Comparison of ENCODE assay signal across 1 cellular context in the genomic region with DNA sequence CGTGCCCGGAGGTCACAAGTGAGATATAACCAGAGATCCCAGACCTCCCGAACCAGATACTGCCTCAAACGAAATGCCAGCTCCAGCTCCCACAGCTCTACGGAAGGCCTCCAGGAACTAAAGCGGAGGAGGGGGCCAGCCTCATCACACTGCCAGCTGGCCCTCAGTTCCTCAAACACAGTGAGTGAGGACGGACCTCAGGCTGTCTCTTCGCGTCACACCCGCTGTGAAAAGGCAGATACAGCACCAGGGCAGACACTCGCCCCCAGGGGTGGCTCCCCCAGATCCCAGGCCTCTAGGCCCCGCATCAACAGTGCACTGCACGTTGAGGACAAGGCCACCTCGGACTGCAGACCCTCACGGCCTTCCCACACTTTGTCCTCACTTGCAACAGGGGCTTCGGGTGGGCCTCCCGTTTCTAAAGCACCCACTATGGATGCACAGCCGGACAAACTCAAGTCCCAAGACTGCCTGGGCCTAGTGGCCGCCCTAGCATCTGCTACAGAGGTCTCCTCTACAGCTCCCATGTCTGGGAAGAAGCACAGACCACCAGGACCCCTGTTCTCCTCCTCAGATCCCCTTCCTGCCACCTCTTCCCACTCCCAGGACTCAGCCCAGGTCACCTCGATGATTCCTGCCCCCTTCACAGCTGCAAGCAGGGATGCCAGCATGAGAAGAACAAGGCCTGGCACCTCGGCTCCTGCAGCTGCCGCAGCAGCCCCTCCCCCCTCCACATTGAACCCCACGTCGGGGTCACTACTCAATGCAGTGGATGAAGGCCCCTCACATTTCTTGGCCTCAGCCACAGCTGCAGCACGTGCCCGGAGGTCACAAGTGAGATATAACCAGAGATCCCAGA.
TF ChIP-seq lines count a peak whose summit lies in the region.
"Not testable (repeated sequence)": the region's sequence is repeated elsewhere in the genome, so short reads cannot be mapped to it uniquely, and the experiment has no call there.

No MANE protein-coding gene starts in this region.

TF ChIP-seq in HepG2, 621 proteins besides CTCF, POLR2A, EP300 and RAD21 (continued from another document):
- TF ChIP-seq, protein P1, sequence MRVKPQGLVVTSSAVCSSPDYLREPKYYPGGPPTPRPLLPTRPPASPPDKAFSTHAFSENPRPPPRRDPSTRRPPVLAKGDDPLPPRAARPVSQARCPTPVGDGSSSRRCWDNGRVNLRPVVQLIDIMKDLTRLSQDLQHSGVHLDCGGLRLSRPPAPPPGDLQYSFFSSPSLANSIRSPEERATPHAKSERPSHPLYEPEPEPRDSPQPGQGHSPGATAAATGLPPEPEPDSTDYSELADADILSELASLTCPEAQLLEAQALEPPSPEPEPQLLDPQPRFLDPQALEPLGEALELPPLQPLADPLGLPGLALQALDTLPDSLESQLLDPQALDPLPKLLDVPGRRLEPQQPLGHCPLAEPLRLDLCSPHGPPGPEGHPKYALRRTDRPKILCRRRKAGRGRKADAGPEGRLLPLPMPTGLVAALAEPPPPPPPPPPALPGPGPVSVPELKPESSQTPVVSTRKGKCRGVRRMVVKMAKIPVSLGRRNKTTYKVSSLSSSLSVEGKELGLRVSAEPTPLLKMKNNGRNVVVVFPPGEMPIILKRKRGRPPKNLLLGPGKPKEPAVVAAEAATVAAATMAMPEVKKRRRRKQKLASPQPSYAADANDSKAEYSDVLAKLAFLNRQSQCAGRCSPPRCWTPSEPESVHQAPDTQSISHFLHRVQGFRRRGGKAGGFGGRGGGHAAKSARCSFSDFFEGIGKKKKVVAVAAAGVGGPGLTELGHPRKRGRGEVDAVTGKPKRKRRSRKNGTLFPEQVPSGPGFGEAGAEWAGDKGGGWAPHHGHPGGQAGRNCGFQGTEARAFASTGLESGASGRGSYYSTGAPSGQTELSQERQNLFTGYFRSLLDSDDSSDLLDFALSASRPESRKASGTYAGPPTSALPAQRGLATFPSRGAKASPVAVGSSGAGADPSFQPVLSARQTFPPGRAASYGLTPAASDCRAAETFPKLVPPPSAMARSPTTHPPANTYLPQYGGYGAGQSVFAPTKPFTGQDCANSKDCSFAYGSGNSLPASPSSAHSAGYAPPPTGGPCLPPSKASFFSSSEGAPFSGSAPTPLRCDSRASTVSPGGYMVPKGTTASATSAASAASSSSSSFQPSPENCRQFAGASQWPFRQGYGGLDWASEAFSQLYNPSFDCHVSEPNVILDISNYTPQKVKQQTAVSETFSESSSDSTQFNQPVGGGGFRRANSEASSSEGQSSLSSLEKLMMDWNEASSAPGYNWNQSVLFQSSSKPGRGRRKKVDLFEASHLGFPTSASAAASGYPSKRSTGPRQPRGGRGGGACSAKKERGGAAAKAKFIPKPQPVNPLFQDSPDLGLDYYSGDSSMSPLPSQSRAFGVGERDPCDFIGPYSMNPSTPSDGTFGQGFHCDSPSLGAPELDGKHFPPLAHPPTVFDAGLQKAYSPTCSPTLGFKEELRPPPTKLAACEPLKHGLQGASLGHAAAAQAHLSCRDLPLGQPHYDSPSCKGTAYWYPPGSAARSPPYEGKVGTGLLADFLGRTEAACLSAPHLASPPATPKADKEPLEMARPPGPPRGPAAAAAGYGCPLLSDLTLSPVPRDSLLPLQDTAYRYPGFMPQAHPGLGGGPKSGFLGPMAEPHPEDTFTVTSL (CRISPR knock-in tag; IDR thresholded peaks at IDR 0.05; ENCODE audit: borderline replicate concordance) = 0 out of 2 replicates have a peak, but pooled peaks have one; percentile 23
- TF ChIP-seq BORCS8-MEF2B (CRISPR knock-in tag; IDR thresholded peaks at IDR 0.05) (peak; percentile 54; the same call in 1 of the 2 replicates), ATM (IDR thresholded peaks at IDR 0.05; ENCODE audit: borderline replicate concordance) (peak; percentile 68; the same call in 1 of the 2 replicates), RELA (CRISPR knock-in tag; IDR thresholded peaks at IDR 0.05) (0 out of 2 replicates have a peak, but pooled peaks have one; percentile 59), AKAP8 (CRISPR knock-in tag; IDR thresholded peaks at IDR 0.05) (peak; percentile 55; the same call in 1 of the 2 replicates), HOXA3 (CRISPR knock-in tag; IDR thresholded peaks at IDR 0.05) (peak; percentile 4; the same call in 1 of the 2 replicates), RAD51 (IDR thresholded peaks at IDR 0.05; ENCODE audit: borderline replicate concordance) (0 out of 2 replicates have a peak, but pooled peaks have one; percentile 5), RXRA (CRISPR knock-in tag; IDR thresholded peaks at IDR 0.05) (peak; percentile 41; the same call in 1 of the 2 replicates), ZNF282 (IDR thresholded peaks at IDR 0.05; ENCODE audit: partially characterized antibody) (peak; percentile 66), TBX3 (IDR thresholded peaks at IDR 0.05; ENCODE audit: borderline replicate concordance) (peak; percentile 41; the same call in 1 of the 2 replicates), NONO (IDR thresholded peaks at IDR 0.05) (0 out of 2 replicates have a peak, but pooled peaks have one; percentile 79), EEA1 (CRISPR knock-in tag; IDR thresholded peaks at IDR 0.05; ENCODE audit: borderline replicate concordance) (0 out of 2 replicates have a peak, but pooled peaks have one; percentile 40), RBM22 (optimal IDR thresholded peaks at IDR 0.05; ENCODE audit: low read length) (peak; percentile 20), DNMT1 (CRISPR knock-in tag; IDR thresholded peaks at IDR 0.05) (peak; percentile 30; the same call in 1 of the 2 replicates), RFXAP (CRISPR knock-in tag; IDR thresholded peaks at IDR 0.05; ENCODE audit: borderline replicate concordance) (peak; percentile 33; the same call in 1 of the 2 replicates)
- TF ChIP-seq, protein P2, sequence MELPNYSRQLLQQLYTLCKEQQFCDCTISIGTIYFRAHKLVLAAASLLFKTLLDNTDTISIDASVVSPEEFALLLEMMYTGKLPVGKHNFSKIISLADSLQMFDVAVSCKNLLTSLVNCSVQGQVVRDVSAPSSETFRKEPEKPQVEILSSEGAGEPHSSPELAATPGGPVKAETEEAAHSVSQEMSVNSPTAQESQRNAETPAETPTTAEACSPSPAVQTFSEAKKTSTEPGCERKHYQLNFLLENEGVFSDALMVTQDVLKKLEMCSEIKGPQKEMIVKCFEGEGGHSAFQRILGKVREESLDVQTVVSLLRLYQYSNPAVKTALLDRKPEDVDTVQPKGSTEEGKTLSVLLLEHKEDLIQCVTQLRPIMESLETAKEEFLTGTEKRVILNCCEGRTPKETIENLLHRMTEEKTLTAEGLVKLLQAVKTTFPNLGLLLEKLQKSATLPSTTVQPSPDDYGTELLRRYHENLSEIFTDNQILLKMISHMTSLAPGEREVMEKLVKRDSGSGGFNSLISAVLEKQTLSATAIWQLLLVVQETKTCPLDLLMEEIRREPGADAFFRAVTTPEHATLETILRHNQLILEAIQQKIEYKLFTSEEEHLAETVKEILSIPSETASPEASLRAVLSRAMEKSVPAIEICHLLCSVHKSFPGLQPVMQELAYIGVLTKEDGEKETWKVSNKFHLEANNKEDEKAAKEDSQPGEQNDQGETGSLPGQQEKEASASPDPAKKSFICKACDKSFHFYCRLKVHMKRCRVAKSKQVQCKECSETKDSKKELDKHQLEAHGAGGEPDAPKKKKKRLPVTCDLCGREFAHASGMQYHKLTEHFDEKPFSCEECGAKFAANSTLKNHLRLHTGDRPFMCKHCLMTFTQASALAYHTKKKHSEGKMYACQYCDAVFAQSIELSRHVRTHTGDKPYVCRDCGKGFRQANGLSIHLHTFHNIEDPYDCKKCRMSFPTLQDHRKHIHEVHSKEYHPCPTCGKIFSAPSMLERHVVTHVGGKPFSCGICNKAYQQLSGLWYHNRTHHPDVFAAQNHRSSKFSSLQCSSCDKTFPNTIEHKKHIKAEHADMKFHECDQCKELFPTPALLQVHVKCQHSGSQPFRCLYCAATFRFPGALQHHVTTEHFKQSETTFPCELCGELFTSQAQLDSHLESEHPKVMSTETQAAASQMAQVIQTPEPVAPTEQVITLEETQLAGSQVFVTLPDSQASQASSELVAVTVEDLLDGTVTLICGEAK (IDR thresholded peaks at IDR 0.05) = peak; percentile 15; the same call in 1 of the 2 replicates
- TF ChIP-seq, protein P2 (CRISPR knock-in tag; IDR thresholded peaks at IDR 0.05) = 0 out of 2 replicates have a peak, but pooled peaks have one; percentile 4
- TF ChIP-seq, protein P3, sequence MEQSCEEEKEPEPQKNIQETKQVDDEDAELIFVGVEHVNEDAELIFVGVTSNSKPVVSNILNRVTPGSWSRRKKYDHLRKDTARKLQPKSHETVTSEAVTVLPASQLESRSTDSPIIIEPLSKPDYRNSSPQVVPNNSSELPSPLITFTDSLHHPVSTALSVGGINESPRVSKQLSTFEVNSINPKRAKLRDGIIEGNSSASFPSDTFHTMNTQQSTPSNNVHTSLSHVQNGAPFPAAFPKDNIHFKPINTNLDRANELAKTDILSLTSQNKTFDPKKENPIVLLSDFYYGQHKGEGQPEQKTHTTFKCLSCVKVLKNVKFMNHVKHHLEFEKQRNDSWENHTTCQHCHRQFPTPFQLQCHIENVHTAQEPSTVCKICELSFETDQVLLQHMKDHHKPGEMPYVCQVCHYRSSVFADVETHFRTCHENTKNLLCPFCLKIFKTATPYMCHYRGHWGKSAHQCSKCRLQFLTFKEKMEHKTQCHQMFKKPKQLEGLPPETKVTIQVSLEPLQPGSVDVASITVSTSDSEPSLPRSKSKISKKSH (CRISPR knock-in tag; IDR thresholded peaks at IDR 0.05; ENCODE audit: borderline replicate concordance) = 0 out of 2 replicates have a peak, but pooled peaks have one; percentile 33
- TF ChIP-seq, protein P4, sequence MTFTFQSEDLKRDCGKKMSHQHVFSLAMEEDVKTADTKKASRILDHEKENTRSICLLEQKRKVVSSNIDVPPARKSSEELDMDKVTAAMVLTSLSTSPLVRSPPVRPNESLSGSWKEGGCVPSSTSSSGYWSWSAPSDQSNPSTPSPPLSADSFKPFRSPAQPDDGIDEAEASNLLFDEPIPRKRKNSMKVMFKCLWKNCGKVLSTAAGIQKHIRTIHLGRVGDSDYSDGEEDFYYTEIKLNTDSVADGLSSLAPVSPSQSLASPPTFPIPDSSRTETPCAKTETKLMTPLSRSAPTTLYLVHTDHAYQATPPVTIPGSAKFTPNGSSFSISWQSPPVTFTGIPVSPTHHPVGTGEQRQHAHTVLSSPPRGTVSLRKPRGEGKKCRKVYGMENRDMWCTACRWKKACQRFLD (CRISPR knock-in tag; IDR thresholded peaks at IDR 0.05; ENCODE audit: borderline replicate concordance) = 0 out of 2 replicates have a peak, but pooled peaks have one; percentile 9
- not testable (repeated sequence) for TF ChIP-seq NONO (CRISPR knock-in tag; conservative IDR thresholded peaks at IDR 0.05)
- TF ChIP-seq, protein P5, sequence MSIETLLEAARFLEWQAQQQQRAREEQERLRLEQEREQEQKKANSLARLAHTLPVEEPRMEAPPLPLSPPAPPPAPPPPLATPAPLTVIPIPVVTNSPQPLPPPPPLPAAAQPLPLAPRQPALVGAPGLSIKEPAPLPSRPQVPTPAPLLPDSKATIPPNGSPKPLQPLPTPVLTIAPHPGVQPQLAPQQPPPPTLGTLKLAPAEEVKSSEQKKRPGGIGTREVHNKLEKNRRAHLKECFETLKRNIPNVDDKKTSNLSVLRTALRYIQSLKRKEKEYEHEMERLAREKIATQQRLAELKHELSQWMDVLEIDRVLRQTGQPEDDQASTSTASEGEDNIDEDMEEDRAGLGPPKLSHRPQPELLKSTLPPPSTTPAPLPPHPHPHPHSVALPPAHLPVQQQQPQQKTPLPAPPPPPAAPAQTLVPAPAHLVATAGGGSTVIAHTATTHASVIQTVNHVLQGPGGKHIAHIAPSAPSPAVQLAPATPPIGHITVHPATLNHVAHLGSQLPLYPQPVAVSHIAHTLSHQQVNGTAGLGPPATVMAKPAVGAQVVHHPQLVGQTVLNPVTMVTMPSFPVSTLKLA (IDR thresholded peaks at IDR 0.05) = peak; percentile 8; the same call in 1 of the 2 replicates
